In the genomic region with DNA sequence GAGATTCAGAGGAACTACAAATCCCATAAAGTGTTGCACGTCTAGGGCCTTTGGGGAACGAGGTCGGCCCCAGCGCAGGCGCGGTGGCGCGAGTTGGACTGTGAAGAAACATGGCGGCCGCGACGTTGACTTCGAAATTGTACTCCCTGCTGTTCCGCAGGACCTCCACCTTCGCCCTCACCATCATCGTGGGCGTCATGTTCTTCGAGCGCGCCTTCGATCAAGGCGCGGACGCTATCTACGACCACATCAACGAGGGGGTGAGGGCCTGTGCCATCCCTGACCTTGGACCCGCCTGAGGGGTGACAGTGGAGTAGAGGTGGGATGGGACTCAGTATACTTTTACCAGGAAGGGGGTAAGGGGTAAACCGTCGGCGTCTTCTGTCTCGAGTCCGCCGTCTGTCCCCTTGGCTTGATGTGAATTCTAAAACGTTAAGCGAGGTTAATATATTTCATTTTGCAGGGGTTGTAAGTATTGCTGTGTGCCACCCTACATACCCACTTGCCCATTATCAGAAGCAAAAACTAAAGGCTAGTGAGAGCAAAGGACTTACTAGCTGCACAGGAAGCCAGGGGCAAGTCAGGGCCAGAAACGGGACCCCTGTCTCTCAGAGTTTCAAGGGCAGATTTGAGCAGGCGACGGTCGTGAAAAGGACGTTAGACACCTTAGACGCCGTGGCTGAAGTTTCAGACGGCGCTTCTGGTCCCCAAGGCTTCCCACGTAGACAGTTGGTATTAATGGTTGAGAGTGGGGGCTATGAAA, we compare ENCODE assay signal across 8 cellular contexts. TPM values are rescaled to one million over a fixed set of nuclear protein-coding genes. Genes with fewer than 3 reads are reported as not detected.
DNase-seq lines count a peak whose midpoint lies in the region; ATAC-seq, FAIRE-seq and TF ChIP-seq lines count a peak whose summit lies in the region.

A gene (plus strand): TSS at position 81 of the 763 bp plus-strand sequence. CDS start 30 bp downstream, at position 111.

- H3K4me2 ChIP-seq in endothelial cell of umbilical vein (ENCODE audit: insufficient read depth, low read length), result peak within 1 kb of the TSS; percentile 88

- peak within 1 kb of the TSS; percentile 78 for H3K9ac ChIP-seq in endothelial cell of umbilical vein (replicated peaks; ENCODE audit: extremely low read depth, insufficient read depth, low read length)

- H4K20me1 ChIP-seq in endothelial cell of umbilical vein (replicated peaks; ENCODE audit: control insufficient read depth, extremely low read depth, insufficient read depth, low read length), result no peaks in the 10 kb centered on the region

- POLR2A ChIA-PET in CD8-positive, alpha-beta memory T cell (lab: Charles Lee), result interaction anchor here (0.9 kb wide), 1 partner anchor 70 kb away, joined by 3 read pairs; a partner anchor contains a TSS
- POLR2A ChIA-PET in endothelial cell of umbilical vein (lab: Charles Lee), result interaction anchor here (0.8 to 1.0 kb wide), 2 partner anchors 9 to 45 kb away, joined by 3 read pairs; no protein-coding TSS in a partner anchor

- TF ChIP-seq CTCF in endothelial cell of umbilical vein (IDR thresholded peaks at IDR 0.05; ENCODE audit: extremely low read depth in 1 of 2, insufficient read depth in 1 of 2, low read depth in 1 of 2, low read length in 2 of 2), result no peak

- peak within 1 kb of the TSS; percentile 80 for H3K27ac ChIP-seq in CD8-positive, alpha-beta memory T cell (ENCODE audit: low read depth, low read length)
- H3K27ac ChIP-seq in endothelial cell of umbilical vein (ENCODE audit: insufficient read depth, low read depth, low read length), result peak within 1 kb of the TSS; percentile 67

- TSS peak; percentile 66 for BruUV-seq in endothelial cell of umbilical vein (replicated peaks; lab: Mats Ljungman, UMichigan)

- peaks cover 0 to 42% (median 9%) of the 10 kb centered on the region in 3 donors for H3K36me3 Mint-ChIP-seq in CD8-positive, alpha-beta memory T cell

- peak; percentile 89 for TF ChIP-seq POLR2A in endothelial cell of umbilical vein (IDR thresholded peaks at IDR 0.05; ENCODE audit: low read depth, low read length)

- FAIRE-seq in endothelial cell of umbilical vein (lab: Jason Lieb, UNC), result no peak

- no peaks in the 10 kb centered on the region for H3K27me3 ChIP-seq in CD8-positive, alpha-beta memory T cell (ENCODE audit: insufficient read depth, low read length, poor library complexity, severe bottlenecking)
- no peaks in the 10 kb centered on the region for H3K27me3 ChIP-seq in endothelial cell of umbilical vein (ENCODE audit: control insufficient read depth in 2 of 2, insufficient read depth in 2 of 2, low read length in 2 of 2)

- dilution Hi-C loops in endothelial cell of umbilical vein (cut with MboI; ENCODE audit: extremely low pct_ligation_motif_present, low sequenced_read_pairs), result no loop called here

- CTCF ChIA-PET in CD8-positive, alpha-beta memory T cell (lab: Charles Lee), result interaction anchor here (1.0 kb wide), 1 partner anchor 238 kb away, joined by 4 read pairs; no protein-coding TSS in a partner anchor
- CTCF ChIA-PET in endothelial cell of umbilical vein (lab: Charles Lee), result interaction anchor here (0.7 to 1.8 kb wide), 5 partner anchors 8 to 321 kb away, joined by 3 to 10 read pairs (median 5); no protein-coding TSS in a partner anchor

- H3K36me3 ChIP-seq in CD8-positive, alpha-beta memory T cell (ENCODE audit: insufficient read depth, low read length), result peaks cover 9% of the 10 kb centered on the region
- peaks cover 0 to 4% of the 10 kb centered on the region in 2 experiments for H3K36me3 ChIP-seq in endothelial cell of umbilical vein (ENCODE audit: control insufficient read depth in 2 of 2, extremely low read depth in 1 of 2, insufficient read depth in 2 of 2, low read length in 2 of 2)

- no peaks in the 10 kb centered on the region for H3K9me3 Mint-ChIP-seq in CD8-positive, alpha-beta memory T cell

- no peaks in the 10 kb centered on the region for H3K9me1 ChIP-seq in endothelial cell of umbilical vein (replicated peaks; ENCODE audit: control insufficient read depth, extremely low read depth, insufficient read depth, low read length)

- H3K4me3 Mint-ChIP-seq in CD8-positive, alpha-beta memory T cell, result peak within 1 kb of the TSS; percentile 98 to 100 (median 99)

- H3K4me1 Mint-ChIP-seq in CD8-positive, alpha-beta memory T cell, result peaks cover 34 to 54% (median 49%) of the 10 kb centered on the region in 3 donors

- intact Hi-C loops in endothelial cell of umbilical vein (cut with micrococcal nuclease), result loop anchor here (1.0 to 2.0 kb wide), 3 partner anchors 115 to 429 kb away; a partner anchor contains a TSS

- peak within 1 kb of the TSS; percentile 74 for H2AFZ ChIP-seq in endothelial cell of umbilical vein (ENCODE audit: low read depth, low read length)

- H3K27ac Mint-ChIP-seq in CD8-positive, alpha-beta memory T cell, result peak within 1 kb of the TSS; percentile 90 to 99 (median 98)

- H3K9me3 ChIP-seq in CD8-positive, alpha-beta memory T cell (ENCODE audit: low read length), result no peaks in the 10 kb centered on the region
- no peaks in the 10 kb centered on the region for H3K9me3 ChIP-seq in endothelial cell of umbilical vein (replicated peaks; ENCODE audit: control insufficient read depth, insufficient read depth, low read length)

- peak within 1 kb of the TSS; percentile 93 for H3K4me3 ChIP-seq in CD8-positive, alpha-beta memory T cell (ENCODE audit: low read length)
- H3K4me3 ChIP-seq in endothelial cell of umbilical vein (replicated peaks in 1 of 3; ENCODE audit: insufficient read depth in 1 of 3, low read depth in 1 of 3, low read length in 3 of 3), result peak within 1 kb of the TSS; percentile 44 to 98 (median 81)

- H3K4me1 ChIP-seq in CD8-positive, alpha-beta memory T cell (ENCODE audit: insufficient read depth, low read length), result peaks cover 21% of the 10 kb centered on the region
- peaks cover 12% of the 10 kb centered on the region for H3K4me1 ChIP-seq in endothelial cell of umbilical vein (ENCODE audit: control insufficient read depth, extremely low read depth, insufficient read depth, low read length)

- peak; percentile 58 for ATAC-seq in GM19467 (IDR thresholded peaks at IDR 0.05; ENCODE audit: unreplicated experiment)

- DNase-seq in CD8-positive, alpha-beta memory T cell, result peak; percentile 91 to 95 (median 92)
- DNase-seq in HT-29 (ENCODE audit: low spot score) (no peak), NOMO-1 treated with dmso at 0.1 percent for 144 hours (lab: John Stamatoyannopoulos, UW; ENCODE audit: unreplicated experiment) (peak; percentile 75), endothelial cell of umbilical vein (ENCODE audit: low read depth, low spot score) (no peak), midbrain (lab: John Stamatoyannopoulos, UW) (peak; percentile 95)
- DNase-seq in activated CD8-positive, alpha-beta memory T cell treated with anti-CD3 and anti-CD28 coated beads, Interleukin-2, amount 50 U/mL, for 24 hours (ENCODE audit: extremely low read depth), result peak; percentile 82
- DNase-seq in stimulated activated CD8-positive, alpha-beta memory T cell treated with anti-CD3 and anti-CD28 coated beads, Interleukin-15, amount 100 ng/mL, for 48 hours (ENCODE audit: low read depth in 2 of 2), result peak; percentile 85 to 88

- no peaks in the 10 kb centered on the region for H3K27me3 Mint-ChIP-seq in CD8-positive, alpha-beta memory T cell

- peaks cover 15% of the 10 kb centered on the region for H3K79me2 ChIP-seq in endothelial cell of umbilical vein (ENCODE audit: control insufficient read depth, insufficient read depth, low read length)

TF ChIP-seq in endothelial cell of umbilical vein, 7 proteins besides CTCF, POLR2A, EP300 and RAD21:
- TF ChIP-seq EZH2 (IDR thresholded peaks at IDR 0.05; ENCODE audit: borderline replicate concordance, low read depth, low read length, severe bottlenecking) (no peak), JUN (IDR thresholded peaks at IDR 0.05; ENCODE audit: borderline replicate concordance, insufficient read depth, insufficient read length, low read depth) (no peak), POLR2AphosphoS5 (IDR thresholded peaks at IDR 0.05; ENCODE audit: insufficient read depth, low read depth, low read length) (peak; percentile 67), FOS (IDR thresholded peaks at IDR 0.05; ENCODE audit: borderline replicate concordance, insufficient read depth, low read length) (no peak)
- TF ChIP-seq, protein P1, sequence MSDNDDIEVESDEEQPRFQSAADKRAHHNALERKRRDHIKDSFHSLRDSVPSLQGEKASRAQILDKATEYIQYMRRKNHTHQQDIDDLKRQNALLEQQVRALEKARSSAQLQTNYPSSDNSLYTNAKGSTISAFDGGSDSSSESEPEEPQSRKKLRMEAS (IDR thresholded peaks at IDR 0.05; ENCODE audit: insufficient read depth, insufficient read length), result no peak

RNA-seq across cellular contexts. Expression of the gene that starts here (rescaled TPM):
- 100 to 1,000 TPM; 114 to 121 TPM for total RNA-seq in CD8-positive, alpha-beta memory T cell
- 307 TPM for polyA plus RNA-seq in CD8-positive, alpha-beta memory T cell
- total RNA-seq in HT-29 (2014; rRNA removed; shearing (Covaris generic)), result 226 and 227 TPM in 2 replicates
- total RNA-seq in endothelial cell of umbilical vein, result 94.0 and 96.6 TPM in 2 replicates
- polyA plus RNA-seq in endothelial cell of umbilical vein, result 196 and 215 TPM in 2 replicates
- 228 and 254 TPM in 2 replicates for polyA plus RNA-seq in endothelial cell of umbilical vein (2011; cell fraction: cytosol; rRNA removed)
- 52.5 and 57.9 TPM in 2 replicates for polyA plus RNA-seq in endothelial cell of umbilical vein (2011; cell fraction: nucleus; rRNA removed)
- 132 and 140 TPM in 2 replicates for polyA plus RNA-seq in endothelial cell of umbilical vein (2012)
- polyA minus RNA-seq in endothelial cell of umbilical vein, result 53.0 and 69.3 TPM in 2 replicates
- polyA minus RNA-seq in endothelial cell of umbilical vein (2011; cell fraction: cytosol; rRNA and poly(A)+ RNA removed), result 48.4 TPM
- 17.4 and 23.7 TPM in 2 replicates for polyA minus RNA-seq in endothelial cell of umbilical vein (2011; cell fraction: nucleus; rRNA and poly(A)+ RNA removed)

Comparison
In these comparisons a context has a peak if more than half of its experiments do, and no peak if none do; other contexts are left out.
1. DNase-seq: peak in CD8-positive, alpha-beta memory T cell (5 of 5), NOMO-1 treated with dmso at 0.1 percent for 144 hours (single experiment), activated CD8-positive, alpha-beta memory T cell treated with anti-CD3 and anti-CD28 coated beads, Interleukin-2, amount 50 U/mL, for 24 hours (single experiment), midbrain (single experiment) and stimulated activated CD8-positive, alpha-beta memory T cell treated with anti-CD3 and anti-CD28 coated beads, Interleukin-15, amount 100 ng/mL, for 48 hours (2 of 2); none in HT-29 (single experiment) and endothelial cell of umbilical vein (single experiment).